ENCODE assay signal across 1 cellular context in genomic region chr12:31533470-31533869, GRCh38.
TF ChIP-seq lines count a peak whose summit lies in the region.

No MANE protein-coding gene starts in this region.

TF ChIP-seq in GM23338, 12 proteins besides CTCF, POLR2A, EP300 and RAD21 (continued from another document):
- TF ChIP-seq REST (IDR thresholded peaks at IDR 0.05; ENCODE audit: unreplicated experiment) (no peak), CREB1 (CRISPR knock-in tag; IDR thresholded peaks at IDR 0.05; ENCODE audit: low read depth) (no peak)
